26 cellular contexts compared by ENCODE assay signal in the genomic region with DNA sequence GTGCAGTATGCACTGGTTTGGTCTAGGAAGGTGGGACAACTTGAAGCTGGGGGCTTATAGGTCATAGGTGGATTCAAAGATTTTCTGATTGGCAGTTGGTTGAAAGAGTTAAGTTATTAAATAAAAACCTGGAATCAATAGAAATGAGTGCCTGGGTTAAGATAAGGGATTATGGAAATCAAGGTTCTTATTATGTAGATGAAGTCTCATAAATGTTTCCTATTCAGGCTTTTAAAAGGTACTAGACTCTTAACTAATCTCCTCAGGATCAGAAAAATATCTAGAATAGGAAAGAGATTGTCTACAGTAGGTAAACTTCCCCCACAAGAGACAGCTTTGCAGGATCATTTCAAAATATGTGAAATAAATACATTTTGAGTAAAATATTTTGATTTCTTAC.
"Had no signal": no experiment of that assay in that cellular context is flagged by ENCODE, and none has a peak within 500 bp of the region (broad histone marks: within the 10 kb centered on the region; RNA-seq: fewer than 3 reads in every experiment).

No MANE protein-coding gene starts in this region.

- H3K27me3 ChIP-seq: colonic mucosa, gastrocnemius medialis, heart right ventricle, left lung had no signal

- H3K9me3 Mint-ChIP-seq: dendritic cell treated with granulocyte-macrophage colony-stimulating factor and Interleukin-4, amounts not matched to agents 40 ng/mL and 50 ng/mL, for 4 days; endodermal cell; naive thymus-derived CD8-positive, alpha-beta T cell had no signal

- H3K4me3 Mint-ChIP-seq: dendritic cell treated with granulocyte-macrophage colony-stimulating factor and Interleukin-4, amounts not matched to agents 40 ng/mL and 50 ng/mL, for 4 days; effector memory CD8-positive, alpha-beta T cell; endodermal cell; naive B cell; naive thymus-derived CD8-positive, alpha-beta T cell had no signal

- H3K27ac ChIP-seq: colonic mucosa, epithelial cell of prostate, esophagus squamous epithelium, gastrocnemius medialis, heart right ventricle, left lung, lower lobe of right lung had no signal

- H3K36me3 ChIP-seq: colonic mucosa, esophagus squamous epithelium, gastrocnemius medialis, heart right ventricle, left lung, lower lobe of right lung had no signal

- H3K27ac Mint-ChIP-seq: dendritic cell treated with granulocyte-macrophage colony-stimulating factor and Interleukin-4, amounts not matched to agents 40 ng/mL and 50 ng/mL, for 4 days; effector memory CD8-positive, alpha-beta T cell; endodermal cell; naive B cell; naive thymus-derived CD8-positive, alpha-beta T cell had no signal

- H3K9me3 ChIP-seq: colonic mucosa, esophagus squamous epithelium, gastrocnemius medialis, heart right ventricle, left lung, lower lobe of right lung, mucosa of descending colon had no signal

- ATAC-seq: effector memory CD8-positive, alpha-beta T cell; esophagus mucosa; gastrocnemius medialis; heart right ventricle; left lung; left ventricle myocardium superior; lower lobe of right lung; mucosa of descending colon; naive thymus-derived CD8-positive, alpha-beta T cell had no signal

- H3K4me1 Mint-ChIP-seq: endodermal cell; naive B cell; naive thymus-derived CD8-positive, alpha-beta T cell had no signal

- DNase-seq: colonic mucosa; cortex of kidney; effector CD8-positive, alpha-beta T cell; effector memory CD8-positive, alpha-beta T cell; endodermal cell; erythroblast; esophagus squamous epithelium; foreskin fibroblast; foreskin melanocyte; gastrocnemius medialis; glutamatergic neuron; head of caudate nucleus; heart right ventricle; hippocampal formation; kidney; kidney glomerular epithelial cell; left lung; left ventricle myocardium superior; lower lobe of right lung; mesenchymal stem cell; mucosa of descending colon; naive B cell; naive thymus-derived CD8-positive, alpha-beta T cell had no signal

- H3K36me3 Mint-ChIP-seq: naive B cell; naive thymus-derived CD8-positive, alpha-beta T cell had no signal

- H3K4me1 ChIP-seq: colonic mucosa, esophagus squamous epithelium, gastrocnemius medialis, heart right ventricle, left lung, lower lobe of right lung had no signal

- H3K27me3 Mint-ChIP-seq: dendritic cell treated with granulocyte-macrophage colony-stimulating factor and Interleukin-4, amounts not matched to agents 40 ng/mL and 50 ng/mL, for 4 days; effector memory CD8-positive, alpha-beta T cell; naive B cell had no signal

- H3K4me3 ChIP-seq: colonic mucosa, esophagus squamous epithelium, gastrocnemius medialis, heart right ventricle, left lung, lower lobe of right lung, mucosa of descending colon had no signal
